In the genomic region with DNA sequence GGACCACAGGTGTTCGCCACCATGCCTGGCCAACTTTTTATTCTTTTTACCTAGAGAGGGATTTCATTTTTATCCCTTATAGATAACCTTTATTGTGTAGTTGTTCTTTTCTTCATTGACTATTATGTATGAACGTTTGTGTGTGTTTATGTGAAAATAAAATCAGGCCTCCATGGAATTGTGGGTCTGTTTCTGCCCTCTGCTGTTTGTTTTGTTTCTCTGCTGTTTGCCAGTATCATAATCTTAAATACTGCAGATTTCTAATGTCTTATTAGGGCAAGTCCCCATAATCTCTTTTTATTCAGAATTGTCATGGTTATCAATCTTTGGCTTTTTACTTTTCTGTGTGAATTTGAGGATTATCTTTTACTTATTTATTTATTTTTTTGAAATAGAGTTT, we compare ENCODE assay signal across 8 cellular contexts. TPM values are rescaled to one million over a fixed set of nuclear protein-coding genes. Genes with fewer than 3 reads are reported as not detected.
A peak's percentile ranks its signal among the peaks of the same experiment; 100 is the strongest.
DNase-seq lines count a peak whose midpoint lies in the region; ATAC-seq and TF ChIP-seq lines count a peak whose summit lies in the region.
"Not testable (repeated sequence)": the region's sequence is repeated elsewhere in the genome, so short reads cannot be mapped to it uniquely, and the experiment has no call there.

No MANE protein-coding gene starts in this region.

- H3K79me2 ChIP-seq in PC-9 (ENCODE audit: low read depth) = not testable (repeated sequence)

- intact Hi-C loops in PC-9 (cut with micrococcal nuclease; ENCODE audit: unreplicated experiment); left colon (cut with DNase I, micrococcal nuclease): not testable (repeated sequence)

- H3K4me2 ChIP-seq in PC-9 = not testable (repeated sequence)

- in situ Hi-C loops in GM13977 (cut with MboI; ENCODE audit: low pct_unique_long_range_greater_than_20kb, low sequenced_read_pairs, unreplicated experiment) = not testable (repeated sequence)

- DNase-seq in CD1c-positive myeloid dendritic cell (ENCODE audit: extremely low spot score) (peak; percentile 5), Kasumi-1 (lab: John Stamatoyannopoulos, UW) (peak; percentile 11 to 34), fibroblast of mammary gland (ENCODE audit: low read depth) (peak; percentile 6), renal cortical epithelial cell (ENCODE audit: low read depth) (peak; percentile 1)
- DNase-seq in GM13977 (ENCODE audit: low spot score); PC-9; central memory CD8-positive, alpha-beta T cell (ENCODE audit: low spot score in 2 of 2); left colon: not testable (repeated sequence)

- H3K36me3 Mint-ChIP-seq in central memory CD8-positive, alpha-beta T cell (ENCODE audit: insufficient read depth) = peaks cover 14% of the 10 kb centered on the region

- not testable (repeated sequence) for H3F3A ChIP-seq in PC-9 (ENCODE audit: insufficient read depth, low read depth)

- H3K36me3 ChIP-seq in PC-9 (ENCODE audit: low read depth) = not testable (repeated sequence)

- H3K27ac ChIP-seq in PC-9 = not testable (repeated sequence)

- H3K27me3 ChIP-seq in PC-9 (ENCODE audit: insufficient read depth, low read depth) = not testable (repeated sequence)

- POLR2A ChIA-PET in PC-9 (lab: Charles Lee; ENCODE audit: unreplicated experiment) = not testable (repeated sequence)

- not testable (repeated sequence) for H4K20me1 ChIP-seq in PC-9 (ENCODE audit: insufficient read depth)

- H3K27me3 Mint-ChIP-seq in central memory CD8-positive, alpha-beta T cell = not testable (repeated sequence)

- not testable (repeated sequence) for H3K9me3 ChIP-seq in PC-9 (ENCODE audit: insufficient read depth, low read depth)

- H3K4me1 ChIP-seq in PC-9 (replicated peaks; ENCODE audit: insufficient read depth) = not testable (repeated sequence)

- TF ChIP-seq CTCF in GM13977 (IDR thresholded peaks at IDR 0.05; ENCODE audit: extremely low read depth, insufficient read depth, missing control alignments) (peak; percentile 9), PC-9 (conservative IDR thresholded peaks at IDR 0.05) (peak; percentile 38), fibroblast of mammary gland (conservative IDR thresholded peaks at IDR 0.05; ENCODE audit: control insufficient read depth, insufficient read depth, low read depth, low read length) (peak; percentile 0)

- ATAC-seq in central memory CD8-positive, alpha-beta T cell (replicated peaks; ENCODE audit: extremely low read depth, poor library complexity, severe bottlenecking) = peak; percentile 38
- peak; percentile 62 for ATAC-seq in left colon

- H3K9me2 ChIP-seq in PC-9 (ENCODE audit: insufficient read depth) = not testable (repeated sequence)

- BruUV-seq in PC-9 (replicated peaks; lab: Mats Ljungman, UMichigan) = not testable (repeated sequence)

- not testable (repeated sequence) for H3K27ac Mint-ChIP-seq in central memory CD8-positive, alpha-beta T cell (ENCODE audit: low read depth)

- CTCF ChIA-PET in PC-9 (lab: Charles Lee) = not testable (repeated sequence)

- not testable (repeated sequence) for H3K4me3 ChIP-seq in PC-9; fibroblast of mammary gland (ENCODE audit: control insufficient read depth, low read depth, low read length)

- H3K4me1 Mint-ChIP-seq in central memory CD8-positive, alpha-beta T cell = not testable (repeated sequence)

- not testable (repeated sequence) for H2AFZ ChIP-seq in PC-9

- H3K4me3 Mint-ChIP-seq in central memory CD8-positive, alpha-beta T cell = not testable (repeated sequence)

- H3K9me3 Mint-ChIP-seq in central memory CD8-positive, alpha-beta T cell = not testable (repeated sequence)

RNA-seq across cellular contexts. Expression of gene WASHC2A, which starts 7.8 kb away (rescaled TPM):
- total RNA-seq in PC-9 (2021) (26.9 and 42.6 TPM in 2 replicates), left colon (10 to 100 TPM; 67.3 to 75.5 TPM), renal cortical epithelial cell (28.0 and 53.7 TPM in 2 replicates)
